Comparison of ENCODE assay signal across 16 cellular contexts in the genomic region with DNA sequence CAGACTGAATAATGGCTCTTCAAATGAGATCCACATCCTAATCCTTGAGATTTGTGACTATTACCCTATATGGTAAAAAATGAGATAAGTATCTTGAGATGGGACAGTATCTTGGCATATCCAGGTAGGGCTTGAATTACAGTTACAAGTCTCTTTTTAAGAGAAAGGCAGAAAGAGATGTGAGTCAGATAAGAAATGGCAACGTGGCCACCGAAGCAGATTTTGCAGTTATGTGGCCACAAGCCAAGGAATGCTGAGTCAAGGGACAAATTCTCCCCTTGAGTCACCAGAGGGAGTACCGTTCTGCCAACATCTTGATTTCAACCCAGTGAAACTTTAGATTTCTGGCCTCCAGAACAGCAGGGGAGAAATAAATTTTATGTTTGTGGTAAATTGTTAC.
DNase-seq lines count a peak whose midpoint lies in the region; ATAC-seq and TF ChIP-seq lines count a peak whose summit lies in the region.
"Had no signal": no experiment of that assay in that cellular context is flagged by ENCODE, and none has a peak within 500 bp of the region (broad histone marks: within the 10 kb centered on the region; RNA-seq: fewer than 3 reads in every experiment).

No MANE protein-coding gene starts in this region.

- no peaks in the 10 kb centered on the region for H3K79me1 ChIP-seq in H9 (ENCODE audit: insufficient read depth, low read depth, low read length, poor library complexity, severe bottlenecking)

- H2BK12ac ChIP-seq in H9 (ENCODE audit: insufficient read length, low read depth, low read length) = no peak overlapping the region

- no peak overlapping the region for H4K91ac ChIP-seq in H9 (ENCODE audit: insufficient read length, low read depth, low read length)

- H3K9me3 ChIP-seq in PC-3 (ENCODE audit: low read length) (no peaks in the 10 kb centered on the region), H9 (ENCODE audit: control insufficient read depth, low read depth, low read length) (no peaks in the 10 kb centered on the region)
- H3K9me3 ChIP-seq: HAP-1 had no signal

- no peak overlapping the region for H3K56ac ChIP-seq in H9 (ENCODE audit: insufficient read length, low read depth, low read length)

- H3T11ph ChIP-seq in H9 (ENCODE audit: low read length) = no peak overlapping the region

- H4K20me1 ChIP-seq in PC-3 (ENCODE audit: low read length) (no peaks in the 10 kb centered on the region), H9 (ENCODE audit: control insufficient read depth, insufficient read depth, insufficient read length) (no peaks in the 10 kb centered on the region)

- TF ChIP-seq CTCF in PC-3 (conservative IDR thresholded peaks at IDR 0.05; ENCODE audit: low read depth, low read length) (no peak), H9 (conservative IDR thresholded peaks at IDR 0.05) (no peak)

- no peak overlapping the region for H3K4me3 ChIP-seq in PC-3 (ENCODE audit: low read length)
- H3K4me3 ChIP-seq: HAP-1 had no signal

- no peak overlapping the region for H2BK20ac ChIP-seq in H9 (ENCODE audit: low read depth, low read length, poor library complexity, severe bottlenecking)

- intact Hi-C loops in PC-3 (cut with micrococcal nuclease) = no loop called here

- DNase-seq in H4 (ENCODE audit: low spot score) (peak; percentile 53), PC-3 (peak; percentile 91), epithelial cell of prostate (ENCODE audit: low read depth, low spot score) (peak; percentile 46), renal cortical epithelial cell (ENCODE audit: low read depth) (peak; percentile 6), NCI-H1694 treated with DMSO at 0.1 percent for 48 hours (lab: John Stamatoyannopoulos, UW) (no peak), H9 (no peak), NCI-H2227 treated with DMSO at 0.1 percent for 48 hours (lab: John Stamatoyannopoulos, UW) (no peak)
- no peak for DNase-seq in T-helper 2 cell treated with Interferon-gamma antibody and Interleukin-4, amounts not matched to agents 5 μg/mL and 100 μg/mL, for 36 hours (ENCODE audit: low spot score)
- DNase-seq: activated CD4-positive, alpha-beta T cell treated with anti-CD3 and anti-CD28 coated beads, Interleukin-2, amount 10 ng/mL, durations not matched to agents 7 days and 5 days; activated T-cell treated with anti-CD3 and anti-CD28 coated beads, Interleukin-2, amount 50 U/mL, for 72 hours; left cardiac atrium; NCI-H1048; stimulated activated naive CD4-positive, alpha-beta T cell had no signal

- no peak overlapping the region for H2AK5ac ChIP-seq in H9 (ENCODE audit: insufficient read length, low read length)

- H3K27ac ChIP-seq in PC-3 (ENCODE audit: low read length) (peak overlapping the region; percentile 8; the same call in 1 of the 2 replicates), epithelial cell of prostate (no peak overlapping the region), H9 (ENCODE audit: insufficient read length, low read depth, low read length) (no peak overlapping the region)
- H3K27ac ChIP-seq: C4-2B had no signal

- no peak overlapping the region for H3K9ac ChIP-seq in PC-3 (ENCODE audit: low read length)
- no peak overlapping the region for H3K9ac ChIP-seq in H9 (ENCODE audit: extremely low read depth, insufficient read length, low read length)

- no peaks in the 10 kb centered on the region for H3K27me3 Mint-ChIP-seq in T-helper 2 cell treated with Interferon-gamma antibody and Interleukin-4, amounts not matched to agents 5 μg/mL and 100 μg/mL, for 36 hours (ENCODE audit: low read depth)
- no peaks in the 10 kb centered on the region for H3K27me3 Mint-ChIP-seq in H9 (ENCODE audit: low read depth)
- H3K27me3 Mint-ChIP-seq: activated CD4-positive, alpha-beta T cell treated with anti-CD3 and anti-CD28 coated beads, Interleukin-2, amount 10 ng/mL, durations not matched to agents 7 days and 5 days had no signal

- CTCF ChIA-PET in PC-3 (lab: Charles Lee) = no interaction called here

- H3K4me1 ChIP-seq in PC-3 (ENCODE audit: insufficient read depth, low read length) (peaks cover 11% of the 10 kb centered on the region), H9 (ENCODE audit: insufficient read depth, low read length) (no peaks in the 10 kb centered on the region)
- H3K4me1 ChIP-seq: HAP-1 had no signal

- no peak overlapping the region for H3K18ac ChIP-seq in H9 (ENCODE audit: insufficient read length, low read depth, low read length)

- no peaks in the 10 kb centered on the region for H3K9me2 ChIP-seq in PC-3 (replicated peaks; ENCODE audit: low read length)

- H3K36me3 Mint-ChIP-seq in T-helper 2 cell treated with Interferon-gamma antibody and Interleukin-4, amounts not matched to agents 5 μg/mL and 100 μg/mL, for 36 hours (ENCODE audit: low read depth) = no peaks in the 10 kb centered on the region
- peaks cover 0 to 9% (median 5%) of the 10 kb centered on the region in 3 experiments; a peak in 5 of 7 replicates for H3K36me3 Mint-ChIP-seq in H9 (ENCODE audit: insufficient read depth in 1 of 3, low read depth in 3 of 3)

- H3F3A ChIP-seq in PC-3 (ENCODE audit: low read length, unreplicated experiment) = no peaks in the 10 kb centered on the region

- no peak overlapping the region for H2BK5ac ChIP-seq in H9 (ENCODE audit: insufficient read length, low read length)

- no TSS peak for BruUV-seq in PC-3 (replicated peaks; lab: Mats Ljungman, UMichigan)

- H2AFZ ChIP-seq in PC-3 (ENCODE audit: low read length) (no peak overlapping the region), H9 (ENCODE audit: low read length) (no peak overlapping the region)

- H3K79me2 ChIP-seq in PC-3 (ENCODE audit: low read length) = no peaks in the 10 kb centered on the region
- H3K79me2 ChIP-seq in H9 (ENCODE audit: insufficient read depth, low read length) = no peaks in the 10 kb centered on the region

- H3K4me1 Mint-ChIP-seq in T-helper 2 cell treated with Interferon-gamma antibody and Interleukin-4, amounts not matched to agents 5 μg/mL and 100 μg/mL, for 36 hours (ENCODE audit: low read depth) = no peaks in the 10 kb centered on the region
- H3K4me1 Mint-ChIP-seq in H9 = no peaks in the 10 kb centered on the region
- H3K4me1 Mint-ChIP-seq: activated CD4-positive, alpha-beta T cell treated with anti-CD3 and anti-CD28 coated beads, Interleukin-2, amount 10 ng/mL, durations not matched to agents 7 days and 5 days had no signal

- H4K5ac ChIP-seq in H9 (ENCODE audit: insufficient read length, low read depth, low read length) = no peak overlapping the region

- peaks cover 19% of the 10 kb centered on the region for H3K9me3 Mint-ChIP-seq in T-helper 2 cell treated with Interferon-gamma antibody and Interleukin-4, amounts not matched to agents 5 μg/mL and 100 μg/mL, for 36 hours
- peaks cover 10 to 12% of the 10 kb centered on the region in 2 experiments; a peak in 4 of 5 replicates for H3K9me3 Mint-ChIP-seq in H9

- peak; percentile 80 for ATAC-seq in PC-3
- ATAC-seq: activated T-cell treated with anti-CD3 and anti-CD28 coated beads, Interleukin-2, amount 50 U/mL, for 72 hours; left cardiac atrium; Panc1 had no signal

- POLR2A ChIA-PET in PC-3 (lab: Charles Lee; ENCODE audit: unreplicated experiment) = no interaction called here

- H3K4me2 ChIP-seq in PC-3 (ENCODE audit: low read length) (no peak overlapping the region), H9 (ENCODE audit: insufficient read depth, insufficient read length, low read length) (no peak overlapping the region)

- H3K27me3 ChIP-seq in PC-3 (ENCODE audit: low read length) (no peaks in the 10 kb centered on the region), H9 (ENCODE audit: insufficient read depth, low read length) (no peaks in the 10 kb centered on the region)

- H2BK15ac ChIP-seq in H9 (ENCODE audit: low read depth, low read length) = no peak overlapping the region

- no peak overlapping the region for H4K8ac ChIP-seq in H9 (replicated peaks; ENCODE audit: insufficient read length, low read depth, low read length)

- WGBS in H9 (ENCODE audit: extremely low coverage, insufficient read length, low lambda C conversion rate) = no CpG with 5 or more reads among the region's 3 CpGs

- H3K4ac ChIP-seq in H9 (ENCODE audit: low read depth, low read length) = no peak overlapping the region

- H3K23ac ChIP-seq in H9 (ENCODE audit: insufficient read length, low read depth, low read length) = no peak overlapping the region

- H3K27ac Mint-ChIP-seq in T-helper 2 cell treated with Interferon-gamma antibody and Interleukin-4, amounts not matched to agents 5 μg/mL and 100 μg/mL, for 36 hours = no peak overlapping the region
- H3K27ac Mint-ChIP-seq in H9 = no peak overlapping the region
- H3K27ac Mint-ChIP-seq: activated CD4-positive, alpha-beta T cell treated with anti-CD3 and anti-CD28 coated beads, Interleukin-2, amount 10 ng/mL, durations not matched to agents 7 days and 5 days; activated T-cell treated with anti-CD3 and anti-CD28 coated beads, Interleukin-2, amount 50 U/mL, for 72 hours had no signal

- no peak overlapping the region for H3K4me3 Mint-ChIP-seq in T-helper 2 cell treated with Interferon-gamma antibody and Interleukin-4, amounts not matched to agents 5 μg/mL and 100 μg/mL, for 36 hours
- no peak overlapping the region for H3K4me3 Mint-ChIP-seq in H9
- H3K4me3 Mint-ChIP-seq: activated CD4-positive, alpha-beta T cell treated with anti-CD3 and anti-CD28 coated beads, Interleukin-2, amount 10 ng/mL, durations not matched to agents 7 days and 5 days; activated T-cell treated with anti-CD3 and anti-CD28 coated beads, Interleukin-2, amount 50 U/mL, for 72 hours had no signal

- H3K14ac ChIP-seq in H9 (ENCODE audit: insufficient read depth, low read length) = no peak overlapping the region

- no peak overlapping the region for H2BK120ac ChIP-seq in H9 (ENCODE audit: low read depth, low read length, poor library complexity, severe bottlenecking)

- H3K23me2 ChIP-seq in H9 (ENCODE audit: insufficient read length, low read depth, low read length, poor library complexity, severe bottlenecking) = no peaks in the 10 kb centered on the region

- no peaks in the 10 kb centered on the region for H3K36me3 ChIP-seq in PC-3 (ENCODE audit: low read depth, low read length)
- H3K36me3 ChIP-seq: HAP-1 had no signal

Comparison
In these comparisons a context has a peak if more than half of its experiments do, and no peak if none do; other contexts are left out.
1. DNase-seq: peak in H4 (single experiment), PC-3 (single experiment), epithelial cell of prostate (single experiment) and renal cortical epithelial cell (single experiment); none in NCI-H1694 treated with DMSO at 0.1 percent for 48 hours (single experiment), T-helper 2 cell treated with Interferon-gamma antibody and Interleukin-4, amounts not matched to agents 5 μg/mL and 100 μg/mL, for 36 hours (single experiment), H9 (single experiment) and NCI-H2227 treated with DMSO at 0.1 percent for 48 hours (single experiment).